32 cellular contexts compared by ENCODE assay signal in genomic region chr4:171049380-171049779, GRCh38.
"Had no signal": no experiment of that assay in that cellular context is flagged by ENCODE, and none has a peak within 500 bp of the region (broad histone marks: within the 10 kb centered on the region; RNA-seq: fewer than 3 reads in every experiment).

No MANE protein-coding gene starts in this region.

- H3K4me3 ChIP-seq: MG63, Peyer's patch, SJSA1 had no signal

- H3K27me3 ChIP-seq: MG63, Peyer's patch, SJSA1 had no signal

- H3K9me3 ChIP-seq: MG63, Peyer's patch, SJSA1, SK-N-SH had no signal

- H3K4me2 ChIP-seq: KMS-11, SK-N-SH had no signal

- H3K4me1 ChIP-seq: Peyer's patch, SJSA1 had no signal

- H3K27ac ChIP-seq: KMS-11, Peyer's patch, SJSA1 had no signal

- DNase-seq: Karpas-422, MG63, MV-4-11, NCI-H1092, NCI-H1105, NCI-H1436, NCI-H146, NCI-H1694, NCI-H187, NCI-H1930, NCI-H2029 treated with DMSO at 0.1 percent for 48 hours, NCI-H2081 treated with DMSO at 0.1 percent for 48 hours, NCI-H2107, NCI-H2171, NCI-H226, NCI-H446 treated with DMSO at 0.1 percent for 48 hours, NCI-H510A, NCI-H524, NCI-H526, NCI-H69, NCI-H748 treated with DMSO at 0.1 percent for 48 hours, NCI-H82, OCI-M1, PC-3, Peyer's patch, Right ventricle myocardium superior, RPMI8226, SHP77 treated with DMSO at 0.1 percent for 48 hours, SK-N-SH, T-cell had no signal

- H3K9me2 ChIP-seq: SK-N-SH had no signal

- H3K36me3 ChIP-seq: MG63, Peyer's patch, SJSA1 had no signal

- H3K9ac ChIP-seq: KMS-11, SK-N-SH had no signal
